11 cellular contexts compared by ENCODE assay signal in the genomic region with DNA sequence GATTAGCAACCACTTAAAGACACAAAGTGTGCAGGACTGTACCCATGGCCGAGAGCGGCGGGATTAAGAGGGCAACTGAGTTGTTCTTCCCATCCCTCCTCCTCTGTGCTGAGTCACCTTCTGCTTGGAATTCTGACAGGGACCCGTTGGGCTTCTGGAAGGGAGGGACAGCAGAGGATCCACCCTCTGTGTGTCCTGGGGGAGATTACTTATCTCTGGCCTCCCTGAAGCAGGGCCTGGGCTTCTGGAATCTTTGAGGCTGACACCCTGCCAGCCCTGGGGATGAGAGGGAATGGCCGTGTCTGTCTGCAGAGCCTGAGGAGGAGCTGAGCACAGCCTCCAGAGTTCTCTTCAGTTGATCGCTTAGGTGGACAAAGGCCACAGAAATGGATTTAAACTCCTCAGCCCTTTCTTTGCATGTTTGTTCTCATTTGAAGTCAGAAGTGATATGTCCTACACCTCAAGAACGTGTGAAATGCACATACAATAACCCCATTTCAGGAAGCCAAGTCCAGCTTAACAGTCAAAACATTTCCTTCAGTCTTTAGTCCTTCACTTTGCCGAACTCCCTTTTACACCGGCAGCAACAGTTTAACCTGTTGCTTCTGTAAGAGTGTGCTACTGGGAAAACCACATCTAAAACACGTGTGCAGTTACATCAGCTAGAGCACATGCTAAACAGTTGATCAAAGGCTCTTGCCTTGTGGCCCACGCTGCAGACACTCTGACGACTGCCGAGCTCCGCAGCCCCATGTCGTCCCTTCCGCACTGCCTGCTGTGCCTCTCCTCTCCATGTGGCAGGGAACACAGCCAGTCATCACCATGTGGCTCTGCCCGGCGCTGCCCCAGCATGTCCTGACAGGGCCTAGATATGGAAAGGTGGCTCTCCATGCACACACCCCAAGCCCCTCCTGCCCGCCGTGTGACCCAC. TPM values are rescaled to one million over a fixed set of nuclear protein-coding genes. Genes with fewer than 3 reads are reported as not detected.
DNase-seq lines count a peak whose midpoint lies in the region; ATAC-seq, FAIRE-seq and TF ChIP-seq lines count a peak whose summit lies in the region.
"Had no signal": no experiment of that assay in that cellular context is flagged by ENCODE, and none has a peak within 500 bp of the region (broad histone marks: within the 10 kb centered on the region; RNA-seq: fewer than 3 reads in every experiment).

No MANE protein-coding gene starts in this region.

- FAIRE-seq in H1 (lab: Jason Lieb, UNC), result no peak
- FAIRE-seq: G401.6 had no signal

- no peak overlapping the region for H2BK120ac ChIP-seq in H1 (replicated peaks; ENCODE audit: low read depth, low read length)

- peaks cover 10% of the 10 kb centered on the region for H3K27me3 Mint-ChIP-seq in GM23338 (ENCODE audit: insufficient read depth, low read depth, poor library complexity)
- H3K27me3 Mint-ChIP-seq in activated CD4-positive, alpha-beta memory T cell treated with anti-CD3 and anti-CD28 coated beads, Interleukin-2, amount 10 ng/mL, durations not matched to agents 7 days and 5 days, result no peaks in the 10 kb centered on the region

- no peak overlapping the region for H2BK15ac ChIP-seq in H1 (ENCODE audit: low read length)

- no peaks in the 10 kb centered on the region for H3K9me3 ChIP-seq in H1 (ENCODE audit: insufficient read depth in 2 of 2, low read depth in 1 of 2, low read length in 1 of 2)

- no peak overlapping the region for H3K56ac ChIP-seq in H1 (replicated peaks; ENCODE audit: insufficient read length, low read depth, low read length)

- no peak for TF ChIP-seq RAD21 in H1 (IDR thresholded peaks at IDR 0.05 in 1 of 2, conservative IDR thresholded peaks at IDR 0.05 in 1 of 2; ENCODE audit: low read depth in 2 of 2, low read length in 2 of 2)

- H4K5ac ChIP-seq in H1 (ENCODE audit: insufficient read length, low read depth, low read length), result no peak overlapping the region

- peaks cover 11% of the 10 kb centered on the region for H3K4me1 Mint-ChIP-seq in GM23338
- H3K4me1 Mint-ChIP-seq in activated CD4-positive, alpha-beta memory T cell treated with anti-CD3 and anti-CD28 coated beads, Interleukin-2, amount 10 ng/mL, durations not matched to agents 7 days and 5 days, result peaks cover 98% of the 10 kb centered on the region

- POLR2A ChIA-PET in activated CD4-positive, alpha-beta memory T cell treated with anti-CD3 and anti-CD28 coated beads, Interleukin-2, amount 10 ng/mL, durations not matched to agents 7 days and 5 days (lab: Charles Lee), result interaction anchor here (0.9 to 17.8 kb wide), 12 partner anchors 8 to 158 kb away, joined by 3 to 566 read pairs (median 27); a partner anchor contains a TSS
- POLR2A ChIA-PET in H1 (lab: Charles Lee; ENCODE audit: partially characterized antibody), result no interaction called here

- no peak for ATAC-seq in GM23338

- H2BK12ac ChIP-seq in H1 (ENCODE audit: low read depth, low read length), result no peak overlapping the region

- peak overlapping the region; percentile 52; the same call in 1 of the 2 replicates for H2AFZ ChIP-seq in GM23338
- 0 out of 2 replicates have a peak overlapping the region, but pooled peaks have one; percentile 7 for H2AFZ ChIP-seq in H1 (ENCODE audit: low read length)

- H2AK5ac ChIP-seq in H1 (ENCODE audit: low read depth, low read length), result no peak overlapping the region

- no peaks in the 10 kb centered on the region for H3K79me1 ChIP-seq in H1 (ENCODE audit: low read depth, low read length)

- no peaks in the 10 kb centered on the region for H3K23me2 ChIP-seq in H1 (ENCODE audit: low read depth, low read length)

- peak overlapping the region; percentile 49; the same call in 1 of the 2 replicates for H3K27ac Mint-ChIP-seq in GM23338
- peak overlapping the region; percentile 96 for H3K27ac Mint-ChIP-seq in activated CD4-positive, alpha-beta memory T cell treated with anti-CD3 and anti-CD28 coated beads, Interleukin-2, amount 10 ng/mL, durations not matched to agents 7 days and 5 days

- TF ChIP-seq POLR2A in H1 (IDR thresholded peaks at IDR 0.05; ENCODE audit: control extremely low read depth in 1 of 2, low read depth in 2 of 2, low read length in 2 of 2), result no peak

- no peaks in the 10 kb centered on the region; the same call in 2 of the 3 replicates for H3K9me3 Mint-ChIP-seq in GM23338
- H3K9me3 Mint-ChIP-seq in activated CD4-positive, alpha-beta memory T cell treated with anti-CD3 and anti-CD28 coated beads, Interleukin-2, amount 10 ng/mL, durations not matched to agents 7 days and 5 days, result no peaks in the 10 kb centered on the region

- H3K36me3 Mint-ChIP-seq in GM23338 (ENCODE audit: low read depth), result no peaks in the 10 kb centered on the region
- peaks cover 88% of the 10 kb centered on the region for H3K36me3 Mint-ChIP-seq in activated CD4-positive, alpha-beta memory T cell treated with anti-CD3 and anti-CD28 coated beads, Interleukin-2, amount 10 ng/mL, durations not matched to agents 7 days and 5 days (ENCODE audit: low read depth)

- H3K9me2 ChIP-seq in GM23338 (ENCODE audit: insufficient read depth), result peaks cover 9% of the 10 kb centered on the region

- H4K20me1 ChIP-seq in GM23338 (replicated peaks; ENCODE audit: insufficient read depth) (no peaks in the 10 kb centered on the region), H1 (replicated peaks in 1 of 2; ENCODE audit: control insufficient read depth in 1 of 2, insufficient read depth in 2 of 2, low read length in 2 of 2) (no peaks in the 10 kb centered on the region)

- H4K91ac ChIP-seq in H1 (replicated peaks; ENCODE audit: insufficient read length, low read length), result no peak overlapping the region

- H3K4me1 ChIP-seq in GM23338 (ENCODE audit: insufficient read depth) (no peaks in the 10 kb centered on the region), H1 (replicated peaks in 1 of 4; ENCODE audit: control insufficient read depth in 3 of 4, insufficient read depth in 4 of 4, low read length in 3 of 4) (no peaks in the 10 kb centered on the region)

- no peak overlapping the region for H3K14ac ChIP-seq in H1 (ENCODE audit: insufficient read length)

- no peak overlapping the region for H2BK5ac ChIP-seq in H1 (ENCODE audit: low read depth, low read length)

- H3K4me3 ChIP-seq in GM23338, result no peak overlapping the region
- no peak overlapping the region for H3K4me3 ChIP-seq in H1 (ENCODE audit: extremely low read depth in 1 of 4, insufficient read depth in 2 of 4, low read depth in 3 of 4, low read length in 4 of 4)

- H3F3A ChIP-seq in GM23338 (replicated peaks; ENCODE audit: low read depth), result no peaks in the 10 kb centered on the region

- no peaks in the 10 kb centered on the region for H3K36me3 ChIP-seq in GM23338 (ENCODE audit: insufficient read depth)
- no peaks in the 10 kb centered on the region for H3K36me3 ChIP-seq in H1 (ENCODE audit: control insufficient read depth in 2 of 4, insufficient read depth in 4 of 4, low read length in 3 of 4)

- no peak overlapping the region for H3K9ac ChIP-seq in H1 (replicated peaks in 1 of 4; ENCODE audit: extremely low read depth in 1 of 4, low read depth in 3 of 4, low read length in 3 of 4)

- H3K79me2 ChIP-seq in GM23338 (replicated peaks; ENCODE audit: insufficient read depth) (no peaks in the 10 kb centered on the region), H1 (ENCODE audit: control insufficient read depth in 1 of 2, insufficient read depth in 2 of 2, low read length in 2 of 2) (no peaks in the 10 kb centered on the region)

- no peak overlapping the region for H3K4me3 Mint-ChIP-seq in GM23338
- H3K4me3 Mint-ChIP-seq in activated CD4-positive, alpha-beta memory T cell treated with anti-CD3 and anti-CD28 coated beads, Interleukin-2, amount 10 ng/mL, durations not matched to agents 7 days and 5 days, result peak overlapping the region; percentile 53

- TF ChIP-seq CTCF in GM23338 (conservative IDR thresholded peaks at IDR 0.05; ENCODE audit: low read depth in 2 of 2), result no peak
- TF ChIP-seq CTCF in H1 (IDR thresholded peaks at IDR 0.05; ENCODE audit: control extremely low read depth in 1 of 3, insufficient read depth in 1 of 3, low read depth in 1 of 3, low read length in 3 of 3), result no peak
- no peak for TF ChIP-seq CTCF in GM20000 (IDR thresholded peaks at IDR 0.05; ENCODE audit: extremely low read depth, missing control alignments)

- no peak overlapping the region for H3K23ac ChIP-seq in H1 (ENCODE audit: insufficient read length)

- CTCF ChIA-PET in activated CD4-positive, alpha-beta memory T cell treated with anti-CD3 and anti-CD28 coated beads, Interleukin-2, amount 10 ng/mL, durations not matched to agents 7 days and 5 days (lab: Charles Lee), result interaction anchor here (0.9 to 12.1 kb wide), 9 partner anchors 9 to 155 kb away, joined by 3 to 177 read pairs (median 7); no protein-coding TSS in a partner anchor
- CTCF ChIA-PET in H1 (lab: Charles Lee; ENCODE audit: partially characterized antibody), result interaction anchor here (0.6 to 4.0 kb wide), 6 partner anchors 7 to 267 kb away, joined by 3 to 25 read pairs (median 4); a partner anchor contains a TSS

- H2BK20ac ChIP-seq in H1 (ENCODE audit: low read length), result no peak overlapping the region

- H3K4me2 ChIP-seq in GM23338 (no peak overlapping the region), H1 (ENCODE audit: insufficient read depth in 1 of 2, low read depth in 2 of 2, low read length in 2 of 2) (no peak overlapping the region)

- no peak overlapping the region for H3K4ac ChIP-seq in H1 (replicated peaks; ENCODE audit: insufficient read length, low read depth, low read length)

- TF ChIP-seq EP300 in H1 (IDR thresholded peaks at IDR 0.05; ENCODE audit: borderline replicate concordance in 1 of 2, low read depth in 2 of 2, low read length in 2 of 2), result no peak

- H3K27me3 ChIP-seq in GM23338 (ENCODE audit: insufficient read depth) (no peaks in the 10 kb centered on the region), H1 (replicated peaks in 1 of 4; ENCODE audit: control insufficient read depth in 3 of 4, extremely low read depth in 1 of 4, insufficient read depth in 3 of 4, low read length in 3 of 4) (no peaks in the 10 kb centered on the region)

- H3K27ac ChIP-seq in GM23338 (ENCODE audit: low read depth) (no peak overlapping the region), H1 (ENCODE audit: low read depth, low read length) (no peak overlapping the region), substantia nigra (ENCODE audit: low read depth, low read length, poor library complexity, severe bottlenecking) (no peak overlapping the region)

- no peak overlapping the region for H4K8ac ChIP-seq in H1 (ENCODE audit: extremely low read depth, insufficient read depth, low read length)

- WGBS in H1 (ENCODE audit: extremely low coverage in 1 of 2, insufficient coverage in 1 of 2, insufficient read length in 1 of 2, insufficient replicate concordance in 2 of 2, low coverage in 1 of 2, low lambda C conversion rate in 2 of 2, missing lambda C conversion rate in 1 of 2), 2 experiments, result 91% methylated on average over 19 of the region's 20 CpGs; no CpG with 5 or more reads in 1 of the 2 experiments

- DNase-seq in GM23338 (ENCODE audit: low spot score) (no peak), H1 (ENCODE audit: low read depth in 1 of 2, low spot score in 2 of 2) (no peak), substantia nigra (lab: John Stamatoyannopoulos, UW) (no peak), nucleus accumbens (lab: John Stamatoyannopoulos, UW) (no peak), putamen (ENCODE audit: low spot score) (no peak), GM20000 (ENCODE audit: low spot score) (no peak)
- DNase-seq in activated CD4-positive, alpha-beta memory T cell treated with anti-CD3 and anti-CD28 coated beads, Interleukin-2, amount 10 ng/mL, durations not matched to agents 7 days and 5 days, result peak; percentile 82
- peak; percentile 87 for DNase-seq in stimulated activated CD4-positive, alpha-beta T cell treated with anti-CD3 and anti-CD28 coated beads, Interleukin-4, amount 100 ng/mL, for 24 hours
- DNase-seq: left cardiac atrium, NCI-H1436 treated with DMSO at 0.1 percent for 48 hours had no signal

- no peak overlapping the region for H3K18ac ChIP-seq in H1 (ENCODE audit: extremely low read depth, low read length)

RNA-seq across cellular contexts. Expression of a gene that starts 55.7 kb away (rescaled TPM):
- total RNA-seq in GM23338 (2014; rRNA removed; shearing (Covaris generic)), result 0.43 and 1.8 TPM in 2 replicates
- polyA plus RNA-seq in GM23338 (2016; fragmentation: Nextera tagmentation; extraction: Ambion mirVana), result 0.45 and 0.57 TPM in 2 replicates
- total RNA-seq in activated CD4-positive, alpha-beta memory T cell treated with anti-CD3 and anti-CD28 coated beads, Interleukin-2, amount 10 ng/mL, durations not matched to agents 7 days and 5 days, result 100 to 1,000 TPM; 383 to 404 TPM
- 0.71 and 0.74 TPM in 2 replicates for total RNA-seq in H1 (2021; fragmentation: NEBNext Ultra II Directional; extraction: Animal tissue kit (Norgen Biotek cat#: 25700))
- polyA plus RNA-seq in H1 (2011; rRNA removed), result 1.3 and 1.5 TPM in 2 replicates
- polyA plus RNA-seq in H1 (2011; cell fraction: cytosol; rRNA removed), result 0.81 TPM
- polyA plus RNA-seq in H1 (2011; cell fraction: nucleus; rRNA removed), result 1.4 TPM
- polyA plus RNA-seq in H1 (2012, experiment 1 of 2), result 0.75 to 1.2 TPM (median 1.0 TPM) in 4 replicates
- 0.20 TPM for polyA plus RNA-seq in H1 (2012, experiment 2 of 2)
- 0.63 TPM for polyA plus RNA-seq in H1 (2013, experiment 1 of 2)
- polyA plus RNA-seq in H1 (2013, experiment 2 of 2), result 0.55 TPM
- polyA minus RNA-seq in H1 (2011; rRNA and poly(A)+ RNA removed), result 1.2 and 1.5 TPM in 2 replicates
- 2.6 TPM for polyA minus RNA-seq in H1 (2011; cell fraction: cytosol; rRNA and poly(A)+ RNA removed)
- polyA minus RNA-seq in H1 (2011; cell fraction: nucleus; rRNA and poly(A)+ RNA removed), result 4.5 TPM

Comparison
In these comparisons a context has a peak if more than half of its experiments do, and no peak if none do; other contexts are left out.
1. DNase-seq: peak in activated CD4-positive, alpha-beta memory T cell treated with anti-CD3 and anti-CD28 coated beads, Interleukin-2, amount 10 ng/mL, durations not matched to agents 7 days and 5 days (single experiment) and stimulated activated CD4-positive, alpha-beta T cell treated with anti-CD3 and anti-CD28 coated beads, Interleukin-4, amount 100 ng/mL, for 24 hours (single experiment); none in GM23338 (single experiment), H1 (0 of 2), substantia nigra (0 of 49), nucleus accumbens (0 of 56), putamen (single experiment) and GM20000 (single experiment).
2. RNA of a gene that starts 55.7 kb away (total RNA-seq): 383 to 404 TPM in activated CD4-positive, alpha-beta memory T cell treated with anti-CD3 and anti-CD28 coated beads, Interleukin-2, amount 10 ng/mL, durations not matched to agents 7 days and 5 days; 0.43 to 1.8 TPM in GM23338 and 0.71 to 0.74 TPM in H1; every median in the first group is over 100 times any median in the second.